Comparison of ENCODE assay signal across 1 cellular context in genomic region chr9:88425538-88425950, GRCh38.
TF ChIP-seq lines count a peak whose summit lies in the region.

No MANE protein-coding gene starts in this region.

TF ChIP-seq in GM23338, 12 proteins besides CTCF, POLR2A, EP300 and RAD21 (continued from another document):
- no peak for TF ChIP-seq ZNF462 (CRISPR knock-in tag; IDR thresholded peaks at IDR 0.05)
- no peak for TF ChIP-seq EZH2 (IDR thresholded peaks at IDR 0.05; ENCODE audit: low read depth, unreplicated experiment)
- TF ChIP-seq ZNF331 (CRISPR knock-in tag; IDR thresholded peaks at IDR 0.05; ENCODE audit: low read depth) = no peak
